In genomic region chr20:1010659-1011058, GRCh38 we compare ENCODE assay signal across 1 cellular context.
TF ChIP-seq lines count a peak whose summit lies in the region.

No MANE protein-coding gene starts in this region.

TF ChIP-seq in SK-N-SH, 30 proteins besides CTCF, POLR2A, EP300 and RAD21 (continued from another document):
- TF ChIP-seq, protein P1, sequence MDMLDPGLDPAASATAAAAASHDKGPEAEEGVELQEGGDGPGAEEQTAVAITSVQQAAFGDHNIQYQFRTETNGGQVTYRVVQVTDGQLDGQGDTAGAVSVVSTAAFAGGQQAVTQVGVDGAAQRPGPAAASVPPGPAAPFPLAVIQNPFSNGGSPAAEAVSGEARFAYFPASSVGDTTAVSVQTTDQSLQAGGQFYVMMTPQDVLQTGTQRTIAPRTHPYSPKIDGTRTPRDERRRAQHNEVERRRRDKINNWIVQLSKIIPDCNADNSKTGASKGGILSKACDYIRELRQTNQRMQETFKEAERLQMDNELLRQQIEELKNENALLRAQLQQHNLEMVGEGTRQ (IDR thresholded peaks at IDR 0.05; ENCODE audit: borderline replicate concordance, low read depth, low read length), result no peak
- TF ChIP-seq SIN3A (IDR thresholded peaks at IDR 0.05; ENCODE audit: borderline replicate concordance, low read depth, low read length), result no peak
- no peak for TF ChIP-seq EZH2phosphoT487 (IDR thresholded peaks at IDR 0.05; ENCODE audit: borderline replicate concordance, low read depth)
